In genomic region chr16:59368586-59368985, GRCh38 we compare ENCODE assay signal across 25 cellular contexts.
DNase-seq lines count a peak whose midpoint lies in the region; ATAC-seq, FAIRE-seq and TF ChIP-seq lines count a peak whose summit lies in the region.
"Had no signal": no experiment of that assay in that cellular context is flagged by ENCODE, and none has a peak within 500 bp of the region (broad histone marks: within the 10 kb centered on the region; RNA-seq: fewer than 3 reads in every experiment).

No MANE protein-coding gene starts in this region.

- H3K9me3 ChIP-seq in K562 (replicated peaks; ENCODE audit: control insufficient read depth, insufficient read depth, low read depth, low read length) = no peaks in the 10 kb centered on the region
- no peaks in the 10 kb centered on the region for H3K9me3 ChIP-seq in upper lobe of right lung
- H3K9me3 ChIP-seq: BE2C, BLaER1 had no signal

- TF ChIP-seq RAD21 in K562 (CRISPR knock-in tag; conservative IDR thresholded peaks at IDR 0.05 in 1 of 2, IDR thresholded peaks at IDR 0.05 in 1 of 2) = no peak

- no peak overlapping the region for H2AFZ ChIP-seq in K562 (ENCODE audit: low read depth, low read length)

- no peaks in the 10 kb centered on the region; a peak in 1 of 5 replicates for H3K4me1 ChIP-seq in K562 (replicated peaks in 1 of 2; ENCODE audit: control insufficient read depth in 2 of 2, insufficient read depth in 2 of 2, low read length in 2 of 2)
- no peaks in the 10 kb centered on the region for H3K4me1 ChIP-seq in upper lobe of right lung
- H3K4me1 ChIP-seq: BE2C, BLaER1 had no signal

- DNase-seq in NOMO-1 treated with DMSO at 0.1 percent for 48 hours (lab: John Stamatoyannopoulos, UW; ENCODE audit: unreplicated experiment) = peak; percentile 17
- no peak for DNase-seq in NOMO-1 treated with dmso at 0.1 percent for 144 hours (lab: John Stamatoyannopoulos, UW; ENCODE audit: unreplicated experiment)
- peak in 1 of 4 experiments; percentile 7 for DNase-seq in K562 (ENCODE audit: extremely low read depth in 1 of 4, low spot score in 3 of 4)
- no peak for DNase-seq in posterior vena cava (ENCODE audit: low spot score)
- DNase-seq in upper lobe of right lung = no peak
- DNase-seq: 8988T; ACHN; BE2C; C1 segment of cervical spinal cord; CD4-positive, alpha-beta memory T cell; CD4-positive, CD25-positive, alpha-beta regulatory T cell; CD8-positive, alpha-beta memory T cell; COR-L47; DMS 273 treated with DMSO at 0.1 percent for 48 hours; DMS153; DMS53; DMS79; DND-41; EL; GDM1 had no signal

- ATAC-seq in K562 (no peak), upper lobe of right lung (no peak)
- ATAC-seq: GM12878 had no signal

- no peaks in the 10 kb centered on the region for H3K36me3 ChIP-seq in K562 (ENCODE audit: control insufficient read depth, insufficient read depth, low read length)
- no peaks in the 10 kb centered on the region for H3K36me3 ChIP-seq in upper lobe of right lung
- H3K36me3 ChIP-seq: BE2C, BLaER1 had no signal

- BruUV-seq in K562 (replicated peaks; lab: Mats Ljungman, UMichigan) = no TSS peak

- in situ Hi-C loops in K562 (cut with MboI) = no loop called here

- CTCF ChIA-PET in K562 (lab: Yijun Ruan, JAX; ENCODE audit: low intra/inter-chr PET ratio) = no interaction called here

- no peaks in the 10 kb centered on the region for H3K79me2 ChIP-seq in K562 (ENCODE audit: control insufficient read depth, insufficient read depth, low read length)

- TF ChIP-seq EP300 in K562 (IDR thresholded peaks at IDR 0.05; ENCODE audit: low read length) = no peak

- POLR2A ChIA-PET in K562 (lab: Yijun Ruan, JAX) = no interaction called here

- H3K9ac ChIP-seq in K562 (ENCODE audit: insufficient read depth in 1 of 2, low read depth in 2 of 2, low read length in 2 of 2) = no peak overlapping the region
- H3K9ac ChIP-seq: BLaER1 had no signal

- H3K9me1 ChIP-seq in K562 (ENCODE audit: control insufficient read depth, insufficient read depth, low read length) = no peaks in the 10 kb centered on the region

- no peak overlapping the region for H3K4me3 ChIP-seq in K562
- no peak overlapping the region for H3K4me3 ChIP-seq in upper lobe of right lung
- H3K4me3 ChIP-seq: BLaER1, GM12878 had no signal

- H3K27me3 ChIP-seq in K562 (ENCODE audit: control insufficient read depth in 2 of 2, insufficient read depth in 2 of 2, low read length in 2 of 2) (no peaks in the 10 kb centered on the region), upper lobe of right lung (no peaks in the 10 kb centered on the region)
- H3K27me3 ChIP-seq: BE2C, BLaER1 had no signal

- TF ChIP-seq CTCF in K562 (IDR thresholded peaks at IDR 0.05 in 2 of 3, conservative IDR thresholded peaks at IDR 0.05 in 1 of 3; ENCODE audit: insufficient read depth in 2 of 3, low read depth in 1 of 3, low read length in 3 of 3) = no peak
- TF ChIP-seq CTCF in upper lobe of right lung (IDR thresholded peaks at IDR 0.05) = no peak

- intact Hi-C loops in K562 (cut with micrococcal nuclease) (no loop called here), posterior vena cava (cut with DNase I) (no loop called here), upper lobe of right lung (cut with DNase I) (no loop called here)

- TF ChIP-seq POLR2A in K562 (conservative IDR thresholded peaks at IDR 0.05) = no peak

- H3K27ac ChIP-seq in K562 (ENCODE audit: extremely low read depth, low read depth, low read length) (no peak overlapping the region), upper lobe of right lung (no peak overlapping the region)
- H3K27ac ChIP-seq: BLaER1 had no signal

- H4K20me1 ChIP-seq in K562 (replicated peaks; ENCODE audit: control insufficient read depth, insufficient read depth, low read length) = no peaks in the 10 kb centered on the region
- H4K20me1 ChIP-seq: BLaER1 had no signal

- 7% methylated on average over 6 of the region's 6 CpGs for WGBS in K562 (ENCODE audit: insufficient coverage, low coverage, missing lambda C conversion rate)

- no peak overlapping the region for H3K4me2 ChIP-seq in K562 (ENCODE audit: insufficient read depth, low read length)
- H3K4me2 ChIP-seq: BLaER1 had no signal

- FAIRE-seq in K562 (lab: Jason Lieb, UNC) = no peak
- FAIRE-seq: A204.1, GM12878, GM12892, GM18507 had no signal

TF ChIP-seq in K562, 482 proteins besides CTCF, POLR2A, EP300 and RAD21:
- no peak for TF ChIP-seq CHD1 (IDR thresholded peaks at IDR 0.05; ENCODE audit: low read length)
- no peak for TF ChIP-seq ZNF668 (CRISPR knock-in tag; IDR thresholded peaks at IDR 0.05)
- TF ChIP-seq TRIM24 (IDR thresholded peaks at IDR 0.05) = no peak
- TF ChIP-seq ARID3B (CRISPR knock-in tag; IDR thresholded peaks at IDR 0.05; ENCODE audit: borderline replicate concordance) = no peak
- no peak for TF ChIP-seq TAF1 (IDR thresholded peaks at IDR 0.05; ENCODE audit: control insufficient read depth, extremely low read depth, insufficient read depth, low read length, severe bottlenecking)
- TF ChIP-seq GTF2A2 (tag; IDR thresholded peaks at IDR 0.05) = no peak
- no peak for TF ChIP-seq ZNF707 (CRISPR knock-in tag; conservative IDR thresholded peaks at IDR 0.05)
- 0 out of 2 replicates have a peak, but pooled peaks have one; percentile 24 for TF ChIP-seq PKNOX1 (IDR thresholded peaks at IDR 0.05)
- TF ChIP-seq CSDE1 (IDR thresholded peaks at IDR 0.05) = no peak
- no peak for TF ChIP-seq CEBPG (CRISPR knock-in tag; IDR thresholded peaks at IDR 0.05)
- peak; percentile 63 to 80 for TF ChIP-seq CEBPG (tag; conservative IDR thresholded peaks at IDR 0.05 in 1 of 2, IDR thresholded peaks at IDR 0.05 in 1 of 2)
- peak; percentile 66 for TF ChIP-seq CEBPB (tag; IDR thresholded peaks at IDR 0.05)
- TF ChIP-seq RFX5 (IDR thresholded peaks at IDR 0.05; ENCODE audit: low read depth, low read length) = no peak
- TF ChIP-seq MAFF (IDR thresholded peaks at IDR 0.05; ENCODE audit: low read length) = no peak
- peak; percentile 7 for TF ChIP-seq MEIS2 (IDR thresholded peaks at IDR 0.05; ENCODE audit: partially characterized antibody)
- no peak for TF ChIP-seq KLF6 (CRISPR knock-in tag; IDR thresholded peaks at IDR 0.05; ENCODE audit: borderline replicate concordance)
TF ChIP-seq in K562: peak in this region for 4.
